In the genomic region with DNA sequence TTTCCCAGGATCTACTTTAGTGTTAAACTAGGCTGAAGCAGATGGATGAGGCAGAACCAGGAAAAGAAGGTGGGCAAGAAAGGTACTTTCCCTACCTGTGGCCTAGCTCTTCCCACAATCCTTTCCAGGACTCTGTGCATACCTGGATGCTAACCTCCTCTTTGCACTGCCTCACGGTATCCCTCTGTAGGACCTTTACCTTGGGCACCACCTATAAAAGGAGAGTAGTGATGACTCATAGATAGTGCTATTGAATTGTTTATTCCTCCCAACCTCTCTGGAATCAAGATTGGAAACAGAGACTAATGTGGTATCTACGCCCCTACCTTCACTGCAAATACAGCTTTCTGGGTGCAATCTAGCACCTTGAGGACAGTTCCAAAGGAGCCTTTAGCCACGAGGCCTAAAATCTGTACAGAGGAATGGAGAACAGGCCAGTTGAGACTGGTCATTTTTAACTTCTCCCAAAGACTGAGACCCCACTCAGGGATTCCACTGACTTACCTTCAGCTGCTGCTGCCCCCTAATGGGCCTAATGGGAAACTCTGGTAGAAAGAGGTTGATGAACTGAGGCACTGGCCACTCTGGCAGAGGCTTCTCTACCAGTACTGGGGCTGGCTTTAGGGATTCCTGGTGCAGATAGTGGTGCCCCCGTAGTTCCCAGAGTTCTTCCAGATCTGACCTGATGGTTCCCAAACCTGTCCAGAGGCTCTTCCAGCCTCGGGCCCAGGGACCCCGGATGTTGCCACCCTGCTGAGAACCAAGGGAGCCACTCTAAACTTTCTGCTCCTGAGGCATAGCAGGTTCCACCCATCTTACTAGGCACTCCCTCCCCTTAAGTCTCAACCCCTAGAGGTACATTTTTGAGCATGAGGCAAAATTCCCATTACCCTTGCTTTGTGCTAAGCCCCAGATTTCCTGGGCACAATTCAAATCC, we compare ENCODE assay signal across 8 cellular contexts. TPM values are rescaled to one million over a fixed set of nuclear protein-coding genes. Genes with fewer than 3 reads are reported as not detected.
DNase-seq lines count a peak whose midpoint lies in the region; ATAC-seq and TF ChIP-seq lines count a peak whose summit lies in the region.

No MANE protein-coding gene starts in this region.

- peaks cover 0 to 1% (median 0%) of the 10 kb centered on the region in 3 donors for H3K27me3 Mint-ChIP-seq in CD14-positive monocyte (ENCODE audit: low read depth in 3 of 3)
- no peaks in the 10 kb centered on the region for H3K27me3 Mint-ChIP-seq in WTC11 (ENCODE audit: low read depth)
- H3K27me3 Mint-ChIP-seq in type B pancreatic cell: no peaks in the 10 kb centered on the region

- H3K9me3 Mint-ChIP-seq in CD14-positive monocyte (no peaks in the 10 kb centered on the region), WTC11 (no peaks in the 10 kb centered on the region), type B pancreatic cell (no peaks in the 10 kb centered on the region)

- no peaks in the 10 kb centered on the region for H3K9me3 ChIP-seq in HCT116 (ENCODE audit: control insufficient read depth in 1 of 2, insufficient read depth in 1 of 2, low read depth in 1 of 2, low read length in 2 of 2)

- peak overlapping the region in 3 of 7 donors; percentile 6 to 46 (median 25) for H3K27ac Mint-ChIP-seq in CD14-positive monocyte
- H3K27ac Mint-ChIP-seq in WTC11: no peak overlapping the region
- no peak overlapping the region for H3K27ac Mint-ChIP-seq in type B pancreatic cell

- H3K4me2 ChIP-seq in HCT116 (ENCODE audit: low read length): no peak overlapping the region

- H4K20me1 ChIP-seq in HCT116 (ENCODE audit: insufficient read depth): no peaks in the 10 kb centered on the region

- H3K4me3 Mint-ChIP-seq in CD14-positive monocyte: no peak overlapping the region
- no peak overlapping the region for H3K4me3 Mint-ChIP-seq in WTC11
- no peak overlapping the region for H3K4me3 Mint-ChIP-seq in type B pancreatic cell

- TF ChIP-seq RAD21 in HCT116 (IDR thresholded peaks at IDR 0.05; ENCODE audit: low read depth): peak; percentile 52

- no peak for DNase-seq in CD14-positive monocyte (ENCODE audit: low spot score)
- no peak for DNase-seq in HCT116 (ENCODE audit: low read depth, low spot score)
- peak; percentile 62 for DNase-seq in WTC11 (ENCODE audit: low spot score)
- DNase-seq in dermis microvascular lymphatic vessel endothelial cell (ENCODE audit: low read depth in 2 of 2): peak; percentile 33 to 57
- DNase-seq in medulla oblongata (ENCODE audit: extremely low spot score): peak; percentile 62
- no peak for DNase-seq in type B pancreatic cell (ENCODE audit: extremely low spot score, unreplicated experiment)
- no peak for DNase-seq in OCI-M2 (lab: John Stamatoyannopoulos, UW; ENCODE audit: unreplicated experiment)

- H3K27ac ChIP-seq in HCT116 (ENCODE audit: low read depth, low read length): no peak overlapping the region

- H3K36me3 Mint-ChIP-seq in CD14-positive monocyte: peaks cover 76 to 85% of the 10 kb centered on the region in 2 donors
- H3K36me3 Mint-ChIP-seq in WTC11: peaks cover 70% of the 10 kb centered on the region
- H3K36me3 Mint-ChIP-seq in type B pancreatic cell: peaks cover 18% of the 10 kb centered on the region

- no peak overlapping the region for H3K4me3 ChIP-seq in HCT116 (replicated peaks in 1 of 2; ENCODE audit: low read depth in 1 of 2, low read length in 2 of 2)

- peaks cover 43 to 56% of the 10 kb centered on the region in 2 experiments for H3K36me3 ChIP-seq in HCT116 (ENCODE audit: control insufficient read depth in 1 of 2, insufficient read depth in 2 of 2, low read length in 2 of 2)

- H3K79me2 ChIP-seq in HCT116 (ENCODE audit: insufficient read depth, low read length): no peaks in the 10 kb centered on the region

- no peak overlapping the region for H3K9ac ChIP-seq in HCT116 (ENCODE audit: low read length)

- intact Hi-C loops in CD14-positive monocyte (cut with micrococcal nuclease): loop anchor here (2.0 kb wide), 1 partner anchor 118 kb away; no protein-coding TSS in a partner anchor
- intact Hi-C loops in HCT116 (cut with micrococcal nuclease): loop anchor here (1.0 kb wide), 1 partner anchor 119 kb away; no protein-coding TSS in a partner anchor

- TF ChIP-seq POLR2A in HCT116 (IDR thresholded peaks at IDR 0.05; ENCODE audit: borderline replicate concordance, extremely low read depth, insufficient read depth, insufficient read length): no peak

- POLR2A ChIA-PET in HCT116 (lab: Charles Lee): no interaction called here
- POLR2A ChIA-PET in WTC11 (lab: Charles Lee): interaction anchor here (1.0 kb wide), 1 partner anchor 98 kb away, joined by 3 read pairs; no protein-coding TSS in a partner anchor

- no peak overlapping the region for H2AFZ ChIP-seq in HCT116 (ENCODE audit: low read depth, low read length, poor library complexity, severe bottlenecking)

- no peaks in the 10 kb centered on the region for H3K4me1 ChIP-seq in HCT116 (ENCODE audit: control insufficient read depth in 1 of 2, insufficient read depth in 2 of 2, low read length in 2 of 2)

- no TSS peak for BruUV-seq in HCT116 (replicated peaks; lab: Mats Ljungman, UMichigan)

- CTCF ChIA-PET in HCT116 (lab: Charles Lee) (interaction anchor here (1.0 to 1.5 kb wide), 3 partner anchors 11 to 17 kb away, joined by 3 read pairs; no protein-coding TSS in a partner anchor), WTC11 (lab: Charles Lee) (interaction anchor here (0.5 to 1.8 kb wide), 10 partner anchors 12 to 197 kb away, joined by 3 to 12 read pairs (median 3); partner anchors contain the start of genes BLTP2 and PIGS)

- no peaks in the 10 kb centered on the region for H3K27me3 ChIP-seq in HCT116 (ENCODE audit: insufficient read depth, low read length)

- TF ChIP-seq CTCF in CD14-positive monocyte (IDR thresholded peaks at IDR 0.05): peak; percentile 81
- peak; percentile 42 to 84 (median 82); a peak in 5 of 6 replicates for TF ChIP-seq CTCF in HCT116 (IDR thresholded peaks at IDR 0.05 in 2 of 3, conservative IDR thresholded peaks at IDR 0.05 in 1 of 3; ENCODE audit: borderline replicate concordance in 1 of 3, insufficient read depth in 1 of 3, low read depth in 2 of 3, low read length in 2 of 3)
- TF ChIP-seq CTCF in WTC11 (IDR thresholded peaks at IDR 0.05): no peak
- TF ChIP-seq CTCF in type B pancreatic cell (conservative IDR thresholded peaks at IDR 0.05): peak; percentile 81

- H3K4me1 Mint-ChIP-seq in CD14-positive monocyte: no peaks in the 10 kb centered on the region
- H3K4me1 Mint-ChIP-seq in WTC11: no peaks in the 10 kb centered on the region
- H3K4me1 Mint-ChIP-seq in type B pancreatic cell (ENCODE audit: unreplicated experiment): no peaks in the 10 kb centered on the region

- RAD21 ChIA-PET in HCT116 (lab: Charles Lee; ENCODE audit: low non-redundant PET in 1 of 2, low total read pairs in 2 of 2, uncharacterized antibody in 2 of 2, unreplicated experiment in 2 of 2): no interaction called here

- no peaks in the 10 kb centered on the region for H3K9me2 ChIP-seq in HCT116 (ENCODE audit: insufficient read depth)

- ATAC-seq in HCT116 (peak; percentile 84), WTC11 (peak; percentile 89), GM21619 (IDR thresholded peaks at IDR 0.05; ENCODE audit: unreplicated experiment) (no peak)

TF ChIP-seq in HCT116, 20 proteins besides CTCF, POLR2A, EP300 and RAD21 (continues in another document):
- TF ChIP-seq TCF7L2 (IDR thresholded peaks at IDR 0.05; ENCODE audit: borderline replicate concordance, extremely low read depth, insufficient read depth, insufficient read length): no peak
- TF ChIP-seq EGR1 (IDR thresholded peaks at IDR 0.05; ENCODE audit: low read depth): no peak

TF ChIP-seq in WTC11, 78 proteins besides CTCF, POLR2A, EP300 and RAD21 (continues in another document):
- TF ChIP-seq, protein P1, sequence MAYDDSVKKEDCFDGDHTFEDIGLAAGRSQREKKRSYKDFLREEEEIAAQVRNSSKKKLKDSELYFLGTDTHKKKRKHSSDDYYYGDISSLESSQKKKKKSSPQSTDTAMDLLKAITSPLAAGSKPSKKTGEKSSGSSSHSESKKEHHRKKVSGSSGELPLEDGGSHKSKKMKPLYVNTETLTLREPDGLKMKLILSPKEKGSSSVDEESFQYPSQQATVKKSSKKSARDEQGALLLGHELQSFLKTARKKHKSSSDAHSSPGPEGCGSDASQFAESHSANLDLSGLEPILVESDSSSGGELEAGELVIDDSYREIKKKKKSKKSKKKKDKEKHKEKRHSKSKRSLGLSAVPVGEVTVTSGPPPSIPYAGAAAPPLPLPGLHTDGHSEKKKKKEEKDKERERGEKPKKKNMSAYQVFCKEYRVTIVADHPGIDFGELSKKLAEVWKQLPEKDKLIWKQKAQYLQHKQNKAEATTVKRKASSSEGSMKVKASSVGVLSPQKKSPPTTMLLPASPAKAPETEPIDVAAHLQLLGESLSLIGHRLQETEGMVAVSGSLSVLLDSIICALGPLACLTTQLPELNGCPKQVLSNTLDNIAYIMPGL (CRISPR knock-in tag; IDR thresholded peaks at IDR 0.05): no peak

RNA-seq across cellular contexts. Expression of gene RSKR, which starts 0.8 kb away (rescaled TPM):
- not detected for polyA plus RNA-seq in CD14-positive monocyte
- total RNA-seq in HCT116 (2021; ENCODE audit: unreplicated experiment): 18.9 TPM
- 9.5 and 9.7 TPM in 2 replicates for polyA plus RNA-seq in HCT116 (2012)
- total RNA-seq in WTC11 (2021): 23.7 to 28.0 TPM (median 25.6 TPM) in 3 replicates
- total RNA-seq in dermis microvascular lymphatic vessel endothelial cell: 2.1 and 2.8 TPM in 2 replicates
- total RNA-seq in type B pancreatic cell (ENCODE audit: low replicate concordance): 17.5 and 27.7 TPM in 2 replicates

RNA-seq across cellular contexts. Expression of gene SPAG5, which starts 14.4 kb away (rescaled TPM):
- not detected for polyA plus RNA-seq in CD14-positive monocyte
- total RNA-seq in HCT116 (2021; ENCODE audit: unreplicated experiment) (94.9 TPM), WTC11 (2021) (120 to 146 TPM (median 125 TPM) in 3 replicates), dermis microvascular lymphatic vessel endothelial cell (10.9 and 22.2 TPM in 2 replicates), type B pancreatic cell (ENCODE audit: low replicate concordance) (30.9 and 88.3 TPM in 2 replicates)
- polyA plus RNA-seq in HCT116 (2012): 77.7 and 92.1 TPM in 2 replicates

RNA-seq across cellular contexts. Expression of gene BLTP2, which starts 31.8 kb away (rescaled TPM):
- polyA plus RNA-seq in CD14-positive monocyte: 10 to 100 TPM; 46.8 to 53.2 TPM
- 140 TPM for total RNA-seq in HCT116 (2021; ENCODE audit: unreplicated experiment)
- polyA plus RNA-seq in HCT116 (2012): 49.8 and 54.5 TPM in 2 replicates
- 111 to 139 TPM (median 116 TPM) in 3 replicates for total RNA-seq in WTC11 (2021)
- total RNA-seq in dermis microvascular lymphatic vessel endothelial cell: 135 and 142 TPM in 2 replicates
- total RNA-seq in type B pancreatic cell (ENCODE audit: low replicate concordance): 144 and 151 TPM in 2 replicates

RNA-seq across cellular contexts. Expression of gene ALDOC, which starts 36.5 kb away (rescaled TPM):
- polyA plus RNA-seq in CD14-positive monocyte: 10 to 100 TPM in 1 of 2 donors, 1 to 10 TPM in 1; 7.1 to 10.6 TPM
- 82.8 TPM for total RNA-seq in HCT116 (2021; ENCODE audit: unreplicated experiment)
- polyA plus RNA-seq in HCT116 (2012): 379 and 483 TPM in 2 replicates
- 73.5 to 95.7 TPM (median 94.2 TPM) in 3 replicates for total RNA-seq in WTC11 (2021)
- total RNA-seq in dermis microvascular lymphatic vessel endothelial cell: 30.7 and 31.7 TPM in 2 replicates
- 7.1 and 12.6 TPM in 2 replicates for total RNA-seq in type B pancreatic cell (ENCODE audit: low replicate concordance)

RNA-seq across cellular contexts. Expression of gene PIGS, which starts 41.9 kb away (rescaled TPM):
- 10 to 100 TPM; 84.9 to 87.5 TPM for polyA plus RNA-seq in CD14-positive monocyte
- 45.8 TPM for total RNA-seq in HCT116 (2021; ENCODE audit: unreplicated experiment)
- polyA plus RNA-seq in HCT116 (2012): 48.3 and 52.0 TPM in 2 replicates
- 50.6 to 55.0 TPM (median 54.6 TPM) in 3 replicates for total RNA-seq in WTC11 (2021)
- 44.2 and 56.3 TPM in 2 replicates for total RNA-seq in dermis microvascular lymphatic vessel endothelial cell
- 66.1 and 75.0 TPM in 2 replicates for total RNA-seq in type B pancreatic cell (ENCODE audit: low replicate concordance)

Comparison
In these comparisons a context has a peak if more than half of its experiments do, and no peak if none do; other contexts are left out.
1. DNase-seq: peak in WTC11 (single experiment), dermis microvascular lymphatic vessel endothelial cell (2 of 2) and medulla oblongata (single experiment); none in CD14-positive monocyte (single experiment), HCT116 (single experiment), type B pancreatic cell (single experiment) and OCI-M2 (single experiment).